Comparison of ENCODE assay signal across 8 cellular contexts in genomic region chr12:122225683-122226365, GRCh38. TPM values are rescaled to one million over a fixed set of nuclear protein-coding genes. Genes with fewer than 3 reads are reported as not detected.
DNase-seq lines count a peak whose midpoint lies in the region; ATAC-seq and TF ChIP-seq lines count a peak whose summit lies in the region.

Gene DIABLO (minus strand): TSS chr12:122226052. CDS start chr12:122226014, 38 bp downstream.

- H4K20me1 ChIP-seq in fibroblast of lung (ENCODE audit: control insufficient read depth, extremely low read depth, insufficient read depth, low read length) = no peaks in the 10 kb centered on the region

- peaks cover 5% of the 10 kb centered on the region for H3K4me1 ChIP-seq in RWPE2 (ENCODE audit: insufficient read depth, poor library complexity, severe bottlenecking)
- peaks cover 15% of the 10 kb centered on the region for H3K4me1 ChIP-seq in fibroblast of lung (ENCODE audit: control insufficient read depth, extremely low read depth, insufficient read depth, low read length)

- H3K4me3 ChIP-seq in RWPE2 (ENCODE audit: severe bottlenecking) = peak within 1 kb of the TSS; percentile 76
- H3K4me3 ChIP-seq in fibroblast of lung (replicated peaks in 1 of 4; ENCODE audit: control extremely low read depth in 1 of 4, insufficient read depth in 1 of 4, low read depth in 3 of 4, low read length in 4 of 4) = peak within 1 kb of the TSS; percentile 75 to 84 (median 82)

- peak; percentile 92 for ATAC-seq in RWPE2 (ENCODE audit: low read depth)
- peak; percentile 91 for ATAC-seq in naive thymus-derived CD8-positive, alpha-beta T cell

- no peaks in the 10 kb centered on the region for H3K9me3 ChIP-seq in RWPE2 (ENCODE audit: severe bottlenecking)
- H3K9me3 ChIP-seq in fibroblast of lung (ENCODE audit: control insufficient read depth, insufficient read depth, low read depth, low read length) = no peaks in the 10 kb centered on the region

- H3K4me3 Mint-ChIP-seq in activated T-helper 2 cell treated with anti-CD3 and anti-CD28 coated beads, Interferon-gamma antibody, Interleukin-2, Interleukin-4, amounts not matched to agents 10 μg/mL and 5 μg/mL and 100 μg/mL, durations not matched to agents 14 hours and 24 hours and 36 hours (ENCODE audit: low read depth) = peak within 1 kb of the TSS; percentile 88
- peak within 1 kb of the TSS; percentile 84 to 93 (median 90) for H3K4me3 Mint-ChIP-seq in naive thymus-derived CD8-positive, alpha-beta T cell

- no peaks in the 10 kb centered on the region for H3K9me3 Mint-ChIP-seq in activated T-helper 2 cell treated with anti-CD3 and anti-CD28 coated beads, Interferon-gamma antibody, Interleukin-2, Interleukin-4, amounts not matched to agents 10 μg/mL and 5 μg/mL and 100 μg/mL, durations not matched to agents 14 hours and 24 hours and 36 hours
- H3K9me3 Mint-ChIP-seq in naive thymus-derived CD8-positive, alpha-beta T cell = no peaks in the 10 kb centered on the region

- POLR2A ChIA-PET in naive thymus-derived CD8-positive, alpha-beta T cell (lab: Charles Lee) = interaction anchor here (0.5 to 4.4 kb wide), 20 partner anchors 19 to 1526 kb away, joined by 3 to 23 read pairs (median 5); partner anchors contain the start of genes ATP6V0A2, B3GNT4, CCDC62 and KNTC1

- peaks cover 35% of the 10 kb centered on the region for H3K79me2 ChIP-seq in fibroblast of lung (ENCODE audit: control insufficient read depth, insufficient read depth, low read length)

- H3K27me3 ChIP-seq in RWPE2 (ENCODE audit: insufficient read depth, poor library complexity, severe bottlenecking) (no peaks in the 10 kb centered on the region), fibroblast of lung (ENCODE audit: control insufficient read depth, insufficient read depth, low read length) (no peaks in the 10 kb centered on the region)

- peak within 1 kb of the TSS; percentile 90 for H2AFZ ChIP-seq in fibroblast of lung (ENCODE audit: low read length)

- peak within 1 kb of the TSS; percentile 89 for H3K27ac Mint-ChIP-seq in activated T-helper 2 cell treated with anti-CD3 and anti-CD28 coated beads, Interferon-gamma antibody, Interleukin-2, Interleukin-4, amounts not matched to agents 10 μg/mL and 5 μg/mL and 100 μg/mL, durations not matched to agents 14 hours and 24 hours and 36 hours
- peak within 1 kb of the TSS; percentile 79 to 97 (median 94) for H3K27ac Mint-ChIP-seq in naive thymus-derived CD8-positive, alpha-beta T cell

- peak within 1 kb of the TSS; percentile 65 for H3K27ac ChIP-seq in RWPE2 (ENCODE audit: poor library complexity, severe bottlenecking)
- H3K27ac ChIP-seq in fibroblast of lung (ENCODE audit: insufficient read depth, low read length) = peak within 1 kb of the TSS; percentile 96

- peaks cover 22% of the 10 kb centered on the region for H3K4me1 Mint-ChIP-seq in activated T-helper 2 cell treated with anti-CD3 and anti-CD28 coated beads, Interferon-gamma antibody, Interleukin-2, Interleukin-4, amounts not matched to agents 10 μg/mL and 5 μg/mL and 100 μg/mL, durations not matched to agents 14 hours and 24 hours and 36 hours (ENCODE audit: low read depth)
- H3K4me1 Mint-ChIP-seq in naive thymus-derived CD8-positive, alpha-beta T cell = peaks cover 22 to 58% (median 43%) of the 10 kb centered on the region in 4 donors

- H3K9ac ChIP-seq in fibroblast of lung (ENCODE audit: insufficient read depth, low read length) = peak within 1 kb of the TSS; percentile 95

- no peak for TF ChIP-seq CTCF in RWPE2 (IDR thresholded peaks at IDR 0.05; ENCODE audit: poor library complexity, severe bottlenecking)
- no peak for TF ChIP-seq CTCF in fibroblast of lung (conservative IDR thresholded peaks at IDR 0.05 in 1 of 2, IDR thresholded peaks at IDR 0.05 in 1 of 2; ENCODE audit: low read depth in 1 of 2, low read length in 2 of 2)

- H3K4me2 ChIP-seq in fibroblast of lung (ENCODE audit: extremely low read depth, insufficient read depth, low read length) = peak within 1 kb of the TSS; percentile 76

- intact Hi-C loops in activated T-helper 2 cell treated with anti-CD3 and anti-CD28 coated beads, Interferon-gamma antibody, Interleukin-2, Interleukin-4, amounts not matched to agents 10 μg/mL and 5 μg/mL and 100 μg/mL, durations not matched to agents 14 hours and 24 hours and 36 hours (cut with micrococcal nuclease) = loop anchor here (1.0 to 10.0 kb wide), 4 partner anchors 19 to 391 kb away; partner anchors contain the start of genes KNTC1, RSRC2 and VPS33A

- H3K27me3 Mint-ChIP-seq in activated T-helper 2 cell treated with anti-CD3 and anti-CD28 coated beads, Interferon-gamma antibody, Interleukin-2, Interleukin-4, amounts not matched to agents 10 μg/mL and 5 μg/mL and 100 μg/mL, durations not matched to agents 14 hours and 24 hours and 36 hours (ENCODE audit: low read depth) = no peaks in the 10 kb centered on the region
- H3K27me3 Mint-ChIP-seq in naive thymus-derived CD8-positive, alpha-beta T cell = no peaks in the 10 kb centered on the region

- H3K36me3 ChIP-seq in RWPE2 (ENCODE audit: low read depth) = peaks cover 29% of the 10 kb centered on the region
- H3K36me3 ChIP-seq in fibroblast of lung (ENCODE audit: control insufficient read depth, insufficient read depth, low read length) = peaks cover 8% of the 10 kb centered on the region

- peaks cover 41% of the 10 kb centered on the region for H3K36me3 Mint-ChIP-seq in activated T-helper 2 cell treated with anti-CD3 and anti-CD28 coated beads, Interferon-gamma antibody, Interleukin-2, Interleukin-4, amounts not matched to agents 10 μg/mL and 5 μg/mL and 100 μg/mL, durations not matched to agents 14 hours and 24 hours and 36 hours (ENCODE audit: low read depth)
- H3K36me3 Mint-ChIP-seq in naive thymus-derived CD8-positive, alpha-beta T cell = peaks cover 0 to 41% (median 10%) of the 10 kb centered on the region in 3 donors

- peak; percentile 100 for DNase-seq in EH (ENCODE audit: low read depth)
- peak; percentile 99 for DNase-seq in H4 (ENCODE audit: low spot score)
- DNase-seq in LoVo (ENCODE audit: low spot score) = peak; percentile 100
- DNase-seq in RWPE2 (ENCODE audit: low spot score) = peak; percentile 100
- peak; percentile 100 for DNase-seq in activated T-helper 2 cell treated with anti-CD3 and anti-CD28 coated beads, Interferon-gamma antibody, Interleukin-2, Interleukin-4, amounts not matched to agents 10 μg/mL and 5 μg/mL and 100 μg/mL, durations not matched to agents 14 hours and 24 hours and 36 hours (ENCODE audit: low spot score)
- DNase-seq in fibroblast of lung (ENCODE audit: low read depth in 2 of 2) = peak; percentile 99
- DNase-seq in naive thymus-derived CD8-positive, alpha-beta T cell = peak; percentile 93 to 100 (median 100)
- peak; percentile 98 to 100 (median 100) for DNase-seq in stimulated activated naive CD4-positive, alpha-beta T cell (lab: John Stamatoyannopoulos, UW)

RNA-seq across cellular contexts. Expression of gene DIABLO, which starts in this region (rescaled TPM):
- 116 and 118 TPM in 2 replicates for total RNA-seq in H4 (2014; rRNA removed; shearing (Covaris generic))
- total RNA-seq in activated T-helper 2 cell treated with anti-CD3 and anti-CD28 coated beads, Interferon-gamma antibody, Interleukin-2, Interleukin-4, amounts not matched to agents 10 μg/mL and 5 μg/mL and 100 μg/mL, durations not matched to agents 14 hours and 24 hours and 36 hours = 54.7 and 56.5 TPM in 2 replicates
- 60.6 and 70.6 TPM in 2 replicates for total RNA-seq in fibroblast of lung
- polyA plus RNA-seq in fibroblast of lung = 59.6 and 73.5 TPM in 2 replicates
- 48.7 and 57.1 TPM in 2 replicates for polyA plus RNA-seq in fibroblast of lung (2012)
- polyA minus RNA-seq in fibroblast of lung (ENCODE audit: low replicate concordance) = 36.0 and 37.5 TPM in 2 replicates
- 10 to 100 TPM; 41.7 to 51.0 TPM for total RNA-seq in naive thymus-derived CD8-positive, alpha-beta T cell
- polyA plus RNA-seq in naive thymus-derived CD8-positive, alpha-beta T cell = 10 to 100 TPM; 48.2 to 71.3 (median 61.7) TPM

Comparison
In these comparisons a context has a peak if more than half of its experiments do, and no peak if none do; other contexts are left out.
1. Peak in every context shown above with its lines: DNase-seq, ATAC-seq, H3K4me3 ChIP-seq and H3K27ac ChIP-seq.